Comparison of ENCODE assay signal across 1 cellular context in genomic region chr7:20438248-20438647, GRCh38.
TF ChIP-seq lines count a peak whose summit lies in the region.

No MANE protein-coding gene starts in this region.

TF ChIP-seq in GM12878, 131 proteins besides CTCF, POLR2A, EP300 and RAD21 (continued from another document):
- TF ChIP-seq PRDM15 (CRISPR knock-in tag; IDR thresholded peaks at IDR 0.05) (no peak), ETV6 (conservative IDR thresholded peaks at IDR 0.05 in 1 of 2, IDR thresholded peaks at IDR 0.05 in 1 of 2; ENCODE audit: borderline replicate concordance in 1 of 2, low read depth in 1 of 2) (no peak), CEBPZ (IDR thresholded peaks at IDR 0.05; ENCODE audit: low read depth, low read length) (no peak), WRNIP1 (IDR thresholded peaks at IDR 0.05; ENCODE audit: borderline replicate concordance, low read depth, low read length) (no peak), HDAC2 (IDR thresholded peaks at IDR 0.05) (no peak)
